ENCODE assay signal across 8 cellular contexts in genomic region chr19:796692-797527, GRCh38. TPM values are rescaled to one million over a fixed set of nuclear protein-coding genes. Genes with fewer than 3 reads are reported as not detected.
DNase-seq lines count a peak whose midpoint lies in the region; ATAC-seq and TF ChIP-seq lines count a peak whose summit lies in the region.

Gene PTBP1, plus strand, starts transcription at chr19:797452. Its CDS starts 46 bp downstream, at chr19:797498.

- TF ChIP-seq POLR2A in esophagus squamous epithelium (IDR thresholded peaks at IDR 0.05), result peak in 3 of 4 donors; percentile 19 to 89 (median 72)

- H3K4me1 ChIP-seq in DND-41 (ENCODE audit: insufficient read depth, low read length) (peaks cover 44% of the 10 kb centered on the region), GM23248 (ENCODE audit: insufficient read depth) (peaks cover 28% of the 10 kb centered on the region), esophagus squamous epithelium (peaks cover 48 to 65% (median 51%) of the 10 kb centered on the region in 3 donors)

- peak within 1 kb of the TSS; percentile 92 for H3K4me3 Mint-ChIP-seq in activated T-helper 1 cell treated with anti-CD3 and anti-CD28 coated beads, Interleukin-12 subunit alpha, Interleukin-12 subunit beta, Interleukin-2, Interleukin-4 antibody, amounts not matched to agents 30 ng/mL and 10 ng/mL and 1 ng/mL, durations not matched to agents 14 hours and 24 hours and 36 hours

- H4K20me1 ChIP-seq in DND-41 (ENCODE audit: insufficient read depth, low read length), result peaks cover 40% of the 10 kb centered on the region
- H4K20me1 ChIP-seq in GM23248 (ENCODE audit: insufficient read depth), result peaks cover 29% of the 10 kb centered on the region

- H2AFZ ChIP-seq in DND-41 (ENCODE audit: low read depth, low read length) (peak within 1 kb of the TSS; percentile 95), GM23248 (peak within 1 kb of the TSS; percentile 86)

- in situ Hi-C loops in GM23248 (cut with MboI), result no loop called here

- DNase-seq in DND-41, result peak; percentile 100
- peak; percentile 100 for DNase-seq in GM23248
- DNase-seq in Kasumi-1 (lab: John Stamatoyannopoulos, UW), result peak; percentile 99
- DNase-seq in RPMI7951 (ENCODE audit: low read depth), result peak; percentile 100
- DNase-seq in activated T-helper 1 cell treated with anti-CD3 and anti-CD28 coated beads, Interleukin-12 subunit alpha, Interleukin-12 subunit beta, Interleukin-2, Interleukin-4 antibody, amounts not matched to agents 30 ng/mL and 10 ng/mL and 1 ng/mL, durations not matched to agents 14 hours and 24 hours and 36 hours (ENCODE audit: low spot score), result peak; percentile 99
- peak; percentile 100 for DNase-seq in esophagus squamous epithelium (lab: John Stamatoyannopoulos, UW)
- DNase-seq in myocyte (ENCODE audit: low read depth), result peak; percentile 100
- DNase-seq in stimulated activated CD8-positive, alpha-beta memory T cell treated with anti-CD3 and anti-CD28 coated beads, Interleukin-7, amount 100 ng/mL, for 48 hours (ENCODE audit: extremely low read depth in 1 of 2, low read depth in 1 of 2), result peak; percentile 99 to 100

- peak within 1 kb of the TSS; percentile 83 for H3K27ac ChIP-seq in DND-41 (ENCODE audit: low read length)
- peak within 1 kb of the TSS; percentile 93 for H3K27ac ChIP-seq in GM23248
- peak within 1 kb of the TSS; percentile 96 to 100 (median 100) for H3K27ac ChIP-seq in esophagus squamous epithelium

- H3K9me3 ChIP-seq in DND-41 (ENCODE audit: insufficient read depth, low read length, severe bottlenecking) (no peaks in the 10 kb centered on the region), GM23248 (ENCODE audit: low read depth) (no peaks in the 10 kb centered on the region), esophagus squamous epithelium (no peaks in the 10 kb centered on the region)

- H3K9ac ChIP-seq in DND-41 (ENCODE audit: low read depth, low read length) (peak within 1 kb of the TSS; percentile 98), GM23248 (peak within 1 kb of the TSS; percentile 94)

- H3K4me2 ChIP-seq in DND-41 (ENCODE audit: insufficient read depth, low read length) (peak within 1 kb of the TSS; percentile 76), GM23248 (ENCODE audit: unreplicated experiment) (peak within 1 kb of the TSS; percentile 98)

- H3K79me2 ChIP-seq in DND-41 (ENCODE audit: insufficient read depth, low read length), result peaks cover 58% of the 10 kb centered on the region
- peaks cover 41% of the 10 kb centered on the region for H3K79me2 ChIP-seq in GM23248 (ENCODE audit: insufficient read depth)

- H3F3A ChIP-seq in GM23248 (ENCODE audit: insufficient read depth), result peaks cover 8% of the 10 kb centered on the region

- 1% methylated on average over 63 to 68 of the region's 83 CpGs for WGBS in GM23248 (ENCODE audit: low coverage in 1 of 2, low lambda C conversion rate in 2 of 2, missing lambda C conversion rate in 2 of 2), 2 experiments
- WGBS in esophagus squamous epithelium, 2 donors, result 1% methylated on average over 22 of the region's 83 CpGs; no CpG with 5 or more reads in 1 of the 2 donors

- H3K27me3 Mint-ChIP-seq in activated T-helper 1 cell treated with anti-CD3 and anti-CD28 coated beads, Interleukin-12 subunit alpha, Interleukin-12 subunit beta, Interleukin-2, Interleukin-4 antibody, amounts not matched to agents 30 ng/mL and 10 ng/mL and 1 ng/mL, durations not matched to agents 14 hours and 24 hours and 36 hours (ENCODE audit: insufficient read depth), result no peaks in the 10 kb centered on the region

- H3K27me3 ChIP-seq in DND-41 (ENCODE audit: insufficient read depth, low read length, poor library complexity) (no peaks in the 10 kb centered on the region), GM23248 (replicated peaks; ENCODE audit: insufficient read depth) (no peaks in the 10 kb centered on the region), esophagus squamous epithelium (no peaks in the 10 kb centered on the region)

- H3K36me3 Mint-ChIP-seq in activated T-helper 1 cell treated with anti-CD3 and anti-CD28 coated beads, Interleukin-12 subunit alpha, Interleukin-12 subunit beta, Interleukin-2, Interleukin-4 antibody, amounts not matched to agents 30 ng/mL and 10 ng/mL and 1 ng/mL, durations not matched to agents 14 hours and 24 hours and 36 hours (ENCODE audit: low read depth), result peaks cover 27% of the 10 kb centered on the region

- no peak for TF ChIP-seq CTCF in DND-41 (IDR thresholded peaks at IDR 0.05; ENCODE audit: borderline replicate concordance, extremely low read depth, low read length, poor library complexity, severe bottlenecking)
- peak in 2 of 6 experiments; percentile 9 to 63 for TF ChIP-seq CTCF in esophagus squamous epithelium (IDR thresholded peaks at IDR 0.05)

- peak within 1 kb of the TSS; percentile 91 for H3K27ac Mint-ChIP-seq in activated T-helper 1 cell treated with anti-CD3 and anti-CD28 coated beads, Interleukin-12 subunit alpha, Interleukin-12 subunit beta, Interleukin-2, Interleukin-4 antibody, amounts not matched to agents 30 ng/mL and 10 ng/mL and 1 ng/mL, durations not matched to agents 14 hours and 24 hours and 36 hours

- H3K4me1 Mint-ChIP-seq in activated T-helper 1 cell treated with anti-CD3 and anti-CD28 coated beads, Interleukin-12 subunit alpha, Interleukin-12 subunit beta, Interleukin-2, Interleukin-4 antibody, amounts not matched to agents 30 ng/mL and 10 ng/mL and 1 ng/mL, durations not matched to agents 14 hours and 24 hours and 36 hours (ENCODE audit: low read depth), result peaks cover 19% of the 10 kb centered on the region

- H3K9me3 Mint-ChIP-seq in activated T-helper 1 cell treated with anti-CD3 and anti-CD28 coated beads, Interleukin-12 subunit alpha, Interleukin-12 subunit beta, Interleukin-2, Interleukin-4 antibody, amounts not matched to agents 30 ng/mL and 10 ng/mL and 1 ng/mL, durations not matched to agents 14 hours and 24 hours and 36 hours, result no peaks in the 10 kb centered on the region

- intact Hi-C loops in activated T-helper 1 cell treated with anti-CD3 and anti-CD28 coated beads, Interleukin-12 subunit alpha, Interleukin-12 subunit beta, Interleukin-2, Interleukin-4 antibody, amounts not matched to agents 30 ng/mL and 10 ng/mL and 1 ng/mL, durations not matched to agents 14 hours and 24 hours and 36 hours (cut with micrococcal nuclease), result loop anchor here (1.0 to 5.0 kb wide), 11 partner anchors 26 to 610 kb away; partner anchors contain the start of genes BSG, DAZAP1, FAM174C and POLRMT
- intact Hi-C loops in esophagus squamous epithelium (cut with DNase I), result no loop called here

- H3K9me2 ChIP-seq in GM23248 (ENCODE audit: insufficient read depth), result no peaks in the 10 kb centered on the region

- H3K36me3 ChIP-seq in DND-41 (ENCODE audit: insufficient read depth, low read length), result peaks cover 40% of the 10 kb centered on the region
- H3K36me3 ChIP-seq in GM23248 (ENCODE audit: low read depth), result 0 out of 2 replicates have a peak, but pooled peaks cover 10% of the 10 kb centered on the region
- peaks cover 0 to 27% (median 5%) of the 10 kb centered on the region in 3 donors for H3K36me3 ChIP-seq in esophagus squamous epithelium

- H3K4me3 ChIP-seq in DND-41 (ENCODE audit: low read depth in 1 of 2, low read length in 2 of 2) (peak within 1 kb of the TSS; percentile 97 to 99), GM23248 (peak within 1 kb of the TSS; percentile 86), esophagus squamous epithelium (peak within 1 kb of the TSS; percentile 84 to 99 (median 96))

- ATAC-seq in DND-41 (ENCODE audit: insufficient read depth, low read depth), result peak; percentile 88

RNA-seq across cellular contexts. Expression of gene PTBP1, which starts in this region (rescaled TPM):
- total RNA-seq in GM23248 (2014; rRNA removed; shearing (Covaris generic)), result 175 and 194 TPM in 2 replicates
- polyA plus RNA-seq in GM23248 (2016; fragmentation: Nextera tagmentation; extraction: Ambion mirVana), result 157 and 160 TPM in 2 replicates
- total RNA-seq in RPMI7951 (2014; rRNA removed; shearing (Covaris generic)), result 112 and 121 TPM in 2 replicates
- total RNA-seq in activated T-helper 1 cell treated with anti-CD3 and anti-CD28 coated beads, Interleukin-12 subunit alpha, Interleukin-12 subunit beta, Interleukin-2, Interleukin-4 antibody, amounts not matched to agents 30 ng/mL and 10 ng/mL and 1 ng/mL, durations not matched to agents 14 hours and 24 hours and 36 hours, result 735 and 829 TPM in 2 replicates
- total RNA-seq in esophagus squamous epithelium (100 to 1,000 TPM; 139 to 167 (median 156) TPM), myocyte (89.0 and 105 TPM in 2 replicates)
- 354 TPM for polyA plus RNA-seq in myocyte (2012)

Comparison
In these comparisons a context has a peak if more than half of its experiments do, and no peak if none do; other contexts are left out.
1. Peak in every context shown above with its lines: DNase-seq, ATAC-seq, H3K4me3 ChIP-seq and H3K27ac ChIP-seq.